21 cellular contexts compared by ENCODE assay signal in the genomic region with DNA sequence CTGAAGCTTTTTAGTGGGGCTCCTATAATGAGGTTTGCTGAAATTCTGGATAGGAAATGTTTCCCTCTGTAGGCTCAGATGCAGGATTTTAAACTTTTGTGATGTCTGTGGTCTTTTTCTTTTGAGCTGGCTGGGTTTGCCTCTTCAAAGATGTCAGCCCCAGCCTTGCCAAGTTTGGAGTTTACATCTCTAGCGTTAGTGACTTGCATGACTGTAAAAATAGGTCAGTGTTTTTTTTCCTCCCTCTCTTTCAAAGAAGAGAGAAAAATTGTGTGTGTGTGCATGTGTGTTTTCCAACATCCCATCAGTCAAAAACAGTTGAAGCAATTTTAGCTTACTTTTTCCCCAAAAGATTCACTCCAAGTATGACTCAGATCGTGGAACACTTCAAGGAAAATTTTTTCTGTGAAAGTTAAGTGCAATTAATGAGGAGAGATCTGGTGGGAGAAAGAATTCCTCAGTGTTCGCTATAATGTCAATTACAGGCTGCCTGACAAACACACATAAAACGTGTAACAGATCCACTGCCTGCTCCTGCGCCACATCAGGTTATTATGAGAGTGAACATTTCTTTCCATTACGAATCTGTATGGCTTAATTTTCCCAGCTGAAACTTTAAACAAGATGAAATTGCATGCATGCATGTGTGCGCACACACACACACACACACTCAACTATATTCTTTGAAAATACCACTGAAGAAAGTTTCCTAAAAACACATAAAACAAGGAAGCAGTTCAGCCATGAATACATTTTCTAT. TPM values are rescaled to one million over a fixed set of nuclear protein-coding genes. Genes with fewer than 3 reads are reported as not detected.
A peak's percentile ranks its signal among the peaks of the same experiment; 100 is the strongest.
DNase-seq lines count a peak whose midpoint lies in the region; ATAC-seq and TF ChIP-seq lines count a peak whose summit lies in the region.
"Had no signal": no experiment of that assay in that cellular context is flagged by ENCODE, and none has a peak within 500 bp of the region (broad histone marks: within the 10 kb centered on the region; RNA-seq: fewer than 3 reads in every experiment).

No MANE protein-coding gene starts in this region.

- H3K36me3 ChIP-seq in gastroesophageal sphincter (no peaks in the 10 kb centered on the region), tibial nerve (no peaks in the 10 kb centered on the region)
- H3K36me3 ChIP-seq: BLaER1 treated with 17β-estradiol and CSF1 and Interleukin-3, amounts not matched to agents 10 nM and 100 nM; stomach had no signal

- H3K9me3 ChIP-seq in CD4-positive, alpha-beta T cell (ENCODE audit: control insufficient read depth, low read length): no peaks in the 10 kb centered on the region
- H3K9me3 ChIP-seq in gastroesophageal sphincter (no peaks in the 10 kb centered on the region), tibial nerve (no peaks in the 10 kb centered on the region)
- H3K9me3 ChIP-seq: BLaER1 treated with 17β-estradiol and CSF1 and Interleukin-3, amounts not matched to agents 10 nM and 100 nM; stomach had no signal

- peaks cover 12% of the 10 kb centered on the region for H3K4me1 Mint-ChIP-seq in CD4-positive, alpha-beta T cell (ENCODE audit: low read depth)

- peak overlapping the region; percentile 52 for H3K27ac Mint-ChIP-seq in CD4-positive, alpha-beta T cell
- H3K27ac Mint-ChIP-seq: activated naive CD8-positive, alpha-beta T cell treated with anti-CD3 and anti-CD28 coated beads, Interleukin-2, amount 10 ng/mL, durations not matched to agents 7 days and 5 days; activated T-cell treated with anti-CD3 and anti-CD28 coated beads, Interleukin-2, amount 50 U/mL, for 72 hours had no signal

- no peaks in the 10 kb centered on the region for H3K27me3 Mint-ChIP-seq in CD4-positive, alpha-beta T cell
- H3K27me3 Mint-ChIP-seq: activated naive CD8-positive, alpha-beta T cell treated with anti-CD3 and anti-CD28 coated beads, Interleukin-2, amount 10 ng/mL, durations not matched to agents 7 days and 5 days had no signal

- no peaks in the 10 kb centered on the region for H3K27me3 ChIP-seq in CD4-positive, alpha-beta T cell (ENCODE audit: control insufficient read depth, insufficient read depth, low read length)
- H3K27me3 ChIP-seq in gastroesophageal sphincter (no peaks in the 10 kb centered on the region), tibial nerve (no peaks in the 10 kb centered on the region)
- H3K27me3 ChIP-seq: BLaER1 treated with 17β-estradiol and CSF1 and Interleukin-3, amounts not matched to agents 10 nM and 100 nM; stomach had no signal

- peak overlapping the region in 1 of 2 donors; percentile 15 for H3K4me3 ChIP-seq in gastroesophageal sphincter
- no peak overlapping the region for H3K4me3 ChIP-seq in tibial nerve
- H3K4me3 ChIP-seq: BLaER1 treated with 17β-estradiol and CSF1 and Interleukin-3, amounts not matched to agents 10 nM and 100 nM; GM12878; SK-N-MC; stomach had no signal

- ATAC-seq in CD4-positive, alpha-beta T cell (ENCODE audit: poor library complexity): no peak
- ATAC-seq in gastroesophageal sphincter: no peak
- peak; percentile 27 for ATAC-seq in omental fat pad (ENCODE audit: low FRiP score)
- ATAC-seq: activated T-cell treated with anti-CD3 and anti-CD28 coated beads, Interleukin-2, amount 50 U/mL, for 72 hours; GM12878; Panc1 had no signal

- TF ChIP-seq EP300 in gastroesophageal sphincter (IDR thresholded peaks at IDR 0.05) (no peak), tibial nerve (IDR thresholded peaks at IDR 0.05) (no peak)

- CTCF ChIA-PET in CD4-positive, alpha-beta T cell (lab: Charles Lee): no interaction called here

- intact Hi-C loops in CD4-positive, alpha-beta T cell (cut with DNase I, micrococcal nuclease): no loop called here

- TF ChIP-seq CTCF in CD4-positive, alpha-beta T cell (IDR thresholded peaks at IDR 0.05): no peak
- no peak for TF ChIP-seq CTCF in VCaP (conservative IDR thresholded peaks at IDR 0.05)
- TF ChIP-seq CTCF in gastroesophageal sphincter (IDR thresholded peaks at IDR 0.05): no peak
- TF ChIP-seq CTCF in omental fat pad (IDR thresholded peaks at IDR 0.05): no peak
- TF ChIP-seq CTCF in GM10266 (IDR thresholded peaks at IDR 0.05; ENCODE audit: control insufficient read depth, insufficient read depth, low read depth, missing control alignments): no peak
- no peak for TF ChIP-seq CTCF in tibial nerve (IDR thresholded peaks at IDR 0.05)

- DNase-seq in CD4-positive, alpha-beta T cell: no peak
- DNase-seq in omental fat pad (ENCODE audit: low spot score): no peak
- DNase-seq in mesenteric fat pad (ENCODE audit: low spot score): no peak
- no peak for DNase-seq in NK-92 (lab: John Stamatoyannopoulos, UW; ENCODE audit: unreplicated experiment)
- no peak for DNase-seq in GM10266 (ENCODE audit: extremely low spot score)
- DNase-seq in tibial nerve (ENCODE audit: low spot score in 2 of 2): no peak
- DNase-seq: activated CD4-positive, CD25-positive, alpha-beta regulatory T cell treated with anti-CD3 and anti-CD28 coated beads, Interleukin-2, amount 50 U/mL, for 72 hours; activated CD8-positive, alpha-beta memory T cell treated with anti-CD3 and anti-CD28 coated beads for 24 hours; activated naive CD8-positive, alpha-beta T cell treated with anti-CD3 and anti-CD28 coated beads, Interleukin-2, amount 10 ng/mL, durations not matched to agents 7 days and 5 days; activated T-cell treated with anti-CD3 and anti-CD28 coated beads, Interleukin-2, amount 50 U/mL, for 72 hours; GDM1; NCI-H1436 treated with DMSO at 0.1 percent for 48 hours; NCI-H82; stomach; T1000 had no signal

- H3K36me3 Mint-ChIP-seq in CD4-positive, alpha-beta T cell (ENCODE audit: low read depth): no peaks in the 10 kb centered on the region
- H3K36me3 Mint-ChIP-seq: activated naive CD8-positive, alpha-beta T cell treated with anti-CD3 and anti-CD28 coated beads, Interleukin-2, amount 10 ng/mL, durations not matched to agents 7 days and 5 days had no signal

- H3K4me3 Mint-ChIP-seq in CD4-positive, alpha-beta T cell: no peak overlapping the region
- H3K4me3 Mint-ChIP-seq: activated naive CD8-positive, alpha-beta T cell treated with anti-CD3 and anti-CD28 coated beads, Interleukin-2, amount 10 ng/mL, durations not matched to agents 7 days and 5 days; activated T-cell treated with anti-CD3 and anti-CD28 coated beads, Interleukin-2, amount 50 U/mL, for 72 hours had no signal

- POLR2A ChIA-PET in CD4-positive, alpha-beta T cell (lab: Charles Lee): interaction anchor here (0.7 kb wide), 1 partner anchor 496 kb away, joined by 4 read pairs; no protein-coding TSS in a partner anchor

- no peak for TF ChIP-seq POLR2A in gastroesophageal sphincter (IDR thresholded peaks at IDR 0.05)
- TF ChIP-seq POLR2A in tibial nerve (IDR thresholded peaks at IDR 0.05): no peak

- no peaks in the 10 kb centered on the region for H3K9me3 Mint-ChIP-seq in CD4-positive, alpha-beta T cell
- H3K9me3 Mint-ChIP-seq: activated naive CD8-positive, alpha-beta T cell treated with anti-CD3 and anti-CD28 coated beads, Interleukin-2, amount 10 ng/mL, durations not matched to agents 7 days and 5 days; activated T-cell treated with anti-CD3 and anti-CD28 coated beads, Interleukin-2, amount 50 U/mL, for 72 hours had no signal

- no peak overlapping the region for H3K27ac ChIP-seq in CD4-positive, alpha-beta T cell (ENCODE audit: low read depth, low read length)
- H3K27ac ChIP-seq in VCaP (peak overlapping the region; percentile 25; the same call in 1 of the 2 replicates), gastroesophageal sphincter (peak overlapping the region; percentile 67 to 85 (median 75)), tibial nerve (peak overlapping the region in 2 of 4 donors; percentile 8 to 34)
- H3K27ac ChIP-seq: BLaER1 treated with 17β-estradiol and CSF1 and Interleukin-3, amounts not matched to agents 10 nM and 100 nM; SK-N-MC had no signal

- H3K4me1 ChIP-seq in gastroesophageal sphincter (peaks cover 0 to 68% (median 17%) of the 10 kb centered on the region in 3 donors), tibial nerve (peaks cover 0 to 21% (median 0%) of the 10 kb centered on the region in 4 donors)

- 8 to 16% methylated on average over 7 of the region's 7 CpGs for WGBS in gastroesophageal sphincter (ENCODE audit: low coverage in 1 of 2), 2 donors
- 36 to 39% methylated on average over 7 of the region's 7 CpGs for WGBS in tibial nerve, 2 donors

RNA-seq across cellular contexts. Expression of a gene that starts 55.6 kb away (rescaled TPM):
- total RNA-seq in CD4-positive, alpha-beta T cell: 1 to 10 TPM; 2.1 to 2.5 TPM
- total RNA-seq in gastroesophageal sphincter (10 to 100 TPM in 1 of 4 donors, 1 to 10 TPM in 3; 3.5 to 15.1 (median 6.0) TPM), omental fat pad (10 to 100 TPM in 1 of 4 donors, 1 to 10 TPM in 3; 7.0 to 12.6 (median 10.0) TPM), mesenteric fat pad (10.5 TPM), tibial nerve (10 to 100 TPM in 3 of 4 donors, 1 to 10 TPM in 1; 3.7 to 19.2 (median 12.4) TPM)
